ENCODE assay signal across 11 cellular contexts in the genomic region with DNA sequence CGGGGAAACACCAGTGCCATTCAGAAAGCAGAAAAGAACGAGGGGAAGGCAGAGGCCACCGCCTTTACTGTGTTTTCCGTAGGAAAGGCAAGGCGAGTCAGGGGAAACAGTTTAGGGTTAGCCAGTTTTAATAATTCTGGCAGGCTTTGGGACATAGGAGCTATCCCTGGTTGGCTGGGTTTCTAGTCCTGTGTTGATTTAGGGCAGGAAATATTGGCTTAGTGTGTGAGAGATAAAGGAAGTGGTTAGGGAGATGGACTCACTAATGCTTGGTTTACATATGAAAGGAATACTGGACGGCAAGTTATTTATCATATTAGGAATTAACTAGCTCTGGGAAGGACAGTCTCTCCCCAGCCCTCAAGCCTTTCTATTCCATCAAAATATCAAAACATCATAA. TPM values are rescaled to one million over a fixed set of nuclear protein-coding genes. Genes with fewer than 3 reads are reported as not detected.
DNase-seq lines count a peak whose midpoint lies in the region; ATAC-seq and TF ChIP-seq lines count a peak whose summit lies in the region.
"Had no signal": no experiment of that assay in that cellular context is flagged by ENCODE, and none has a peak within 500 bp of the region (broad histone marks: within the 10 kb centered on the region; RNA-seq: fewer than 3 reads in every experiment).

No MANE protein-coding gene starts in this region.

- no peak for ATAC-seq in activated T-cell treated with anti-CD3 and anti-CD28 coated beads, Interleukin-2, amount 50 U/mL, for 4 hours

- peaks cover 11% of the 10 kb centered on the region for H3K27me3 Mint-ChIP-seq in activated T-cell treated with anti-CD3 and anti-CD28 coated beads, Interleukin-2, amount 50 U/mL, for 4 hours (ENCODE audit: low read depth)

- H3K4me1 ChIP-seq in esophagus squamous epithelium (peaks cover 0 to 35% (median 0%) of the 10 kb centered on the region in 3 donors), prostate gland (replicated peaks) (no peaks in the 10 kb centered on the region)
- no peaks in the 10 kb centered on the region for H3K4me1 ChIP-seq in effector memory CD4-positive, alpha-beta T cell (ENCODE audit: control insufficient read depth, insufficient read depth, low read length, poor library complexity, severe bottlenecking)

- no peaks in the 10 kb centered on the region for H3K9me3 Mint-ChIP-seq in activated T-cell treated with anti-CD3 and anti-CD28 coated beads, Interleukin-2, amount 50 U/mL, for 4 hours

- DNase-seq in ELR (ENCODE audit: low read depth): peak; percentile 30
- DNase-seq in NCI-H748 (lab: John Stamatoyannopoulos, UW; ENCODE audit: unreplicated experiment): peak; percentile 88
- DNase-seq in esophagus squamous epithelium (lab: John Stamatoyannopoulos, UW): no peak
- no peak for DNase-seq in prostate gland (ENCODE audit: low spot score)
- DNase-seq in medulla oblongata (ENCODE audit: extremely low spot score): no peak
- DNase-seq in effector memory CD4-positive, alpha-beta T cell: no peak
- DNase-seq in activated T-cell treated with anti-CD3 and anti-CD28 coated beads, Interleukin-2, amount 50 U/mL, for 4 hours: no peak
- no peak for DNase-seq in epidermal melanocyte (ENCODE audit: insufficient read length, low spot score)
- DNase-seq: C1 segment of cervical spinal cord, small intestine had no signal

- H3K27me3 ChIP-seq in esophagus squamous epithelium (no peaks in the 10 kb centered on the region), prostate gland (replicated peaks; ENCODE audit: insufficient read depth) (no peaks in the 10 kb centered on the region)
- no peaks in the 10 kb centered on the region for H3K27me3 ChIP-seq in effector memory CD4-positive, alpha-beta T cell (replicated peaks; ENCODE audit: control insufficient read depth, insufficient read depth, low read length, poor library complexity, severe bottlenecking)
- H3K27me3 ChIP-seq: vagina had no signal

- H3K4me3 ChIP-seq in esophagus squamous epithelium (no peak overlapping the region), prostate gland (no peak overlapping the region)
- H3K4me3 ChIP-seq in effector memory CD4-positive, alpha-beta T cell (ENCODE audit: insufficient read depth, low read depth, low read length, poor library complexity, severe bottlenecking): no peak overlapping the region
- H3K4me3 ChIP-seq: vagina had no signal

- no peaks in the 10 kb centered on the region for H3K9me3 ChIP-seq in esophagus squamous epithelium
- H3K9me3 ChIP-seq in prostate gland: no peaks in the 10 kb centered on the region
- H3K9me3 ChIP-seq in effector memory CD4-positive, alpha-beta T cell (ENCODE audit: control insufficient read depth, low read length): no peaks in the 10 kb centered on the region
- H3K9me3 ChIP-seq: vagina had no signal

- no peak overlapping the region for H3K4me3 Mint-ChIP-seq in activated T-cell treated with anti-CD3 and anti-CD28 coated beads, Interleukin-2, amount 50 U/mL, for 4 hours

- TF ChIP-seq POLR2A in esophagus squamous epithelium (IDR thresholded peaks at IDR 0.05): no peak
- no peak for TF ChIP-seq POLR2A in prostate gland (IDR thresholded peaks at IDR 0.05)

- intact Hi-C loops in esophagus squamous epithelium (cut with DNase I): no loop called here
- intact Hi-C loops in prostate gland (cut with DNase I): no loop called here

- no peaks in the 10 kb centered on the region for H3K36me3 Mint-ChIP-seq in activated T-cell treated with anti-CD3 and anti-CD28 coated beads, Interleukin-2, amount 50 U/mL, for 4 hours (ENCODE audit: insufficient read depth)

- no peak for TF ChIP-seq CTCF in esophagus squamous epithelium (IDR thresholded peaks at IDR 0.05)
- TF ChIP-seq CTCF in prostate gland (IDR thresholded peaks at IDR 0.05): no peak

- H3K36me3 ChIP-seq in esophagus squamous epithelium (no peaks in the 10 kb centered on the region), prostate gland (no peaks in the 10 kb centered on the region)
- H3K36me3 ChIP-seq in effector memory CD4-positive, alpha-beta T cell (ENCODE audit: control insufficient read depth, insufficient read depth, low read length): no peaks in the 10 kb centered on the region
- H3K36me3 ChIP-seq: vagina had no signal

- no peaks in the 10 kb centered on the region for H3K4me1 Mint-ChIP-seq in activated T-cell treated with anti-CD3 and anti-CD28 coated beads, Interleukin-2, amount 50 U/mL, for 4 hours (ENCODE audit: low read depth)

- peak overlapping the region; percentile 2 to 73 (median 66) for H3K27ac ChIP-seq in esophagus squamous epithelium
- peak overlapping the region; percentile 1 to 13 for H3K27ac ChIP-seq in prostate gland
- H3K27ac ChIP-seq in effector memory CD4-positive, alpha-beta T cell (ENCODE audit: insufficient read depth, low read length, poor library complexity, severe bottlenecking): no peak overlapping the region
- H3K27ac ChIP-seq: vagina had no signal

- WGBS in esophagus squamous epithelium, 2 donors: 31 to 55% methylated on average over 4 to 6 of the region's 6 CpGs
- WGBS in prostate gland: 30% methylated on average over 6 of the region's 6 CpGs

RNA-seq across cellular contexts. Expression of gene SYNPO2, which starts 53.1 kb away (rescaled TPM):
- total RNA-seq in esophagus squamous epithelium (100 to 1,000 TPM in 2 of 4 donors, 10 to 100 TPM in 2; 19.0 to 418 (median 84.2) TPM), prostate gland (100 to 1,000 TPM; 131 to 181 TPM)
- under 1 TPM; 0.15 to 0.27 (median 0.24) TPM for total RNA-seq in activated T-cell treated with anti-CD3 and anti-CD28 coated beads, Interleukin-2, amount 50 U/mL, for 4 hours

Comparison
In these comparisons a context has a peak if more than half of its experiments do, and no peak if none do; other contexts are left out.
1. DNase-seq: peak in ELR (single experiment) and NCI-H748 (single experiment); none in esophagus squamous epithelium (single experiment), prostate gland (single experiment), medulla oblongata (single experiment), effector memory CD4-positive, alpha-beta T cell (0 of 3), activated T-cell treated with anti-CD3 and anti-CD28 coated beads, Interleukin-2, amount 50 U/mL, for 4 hours (single experiment) and epidermal melanocyte (single experiment).
2. RNA of gene SYNPO2, which starts 53.1 kb away (total RNA-seq): 131 to 181 TPM in prostate gland and 19.0 to 418 TPM in esophagus squamous epithelium; 0.15 to 0.27 TPM in activated T-cell treated with anti-CD3 and anti-CD28 coated beads, Interleukin-2, amount 50 U/mL, for 4 hours; every median in the first group is over 10 times any median in the second.